In genomic region chr3:125416235-125416634, GRCh38 we compare ENCODE assay signal across 9 cellular contexts.
"Had no signal": no experiment of that assay in that cellular context is flagged by ENCODE, and none has a peak within 500 bp of the region (broad histone marks: within the 10 kb centered on the region; RNA-seq: fewer than 3 reads in every experiment).

No MANE protein-coding gene starts in this region.

- H3K27ac ChIP-seq: GM23248, HL-60 had no signal

- H3K9ac ChIP-seq: GM23248 had no signal

- ATAC-seq: HCT116 had no signal

- H3K4me3 Mint-ChIP-seq: HFFc6 had no signal

- H2AFZ ChIP-seq: GM23248 had no signal

- H3K36me3 ChIP-seq: HAP-1 had no signal

- H3K27ac Mint-ChIP-seq: HFFc6 had no signal

- H3K9me3 ChIP-seq: HAP-1 had no signal

- DNase-seq: GM23248, GOT3, H7, HFFc6, IMR-90, KBM-7 had no signal

- H3K4me3 ChIP-seq: GM23248, HAP-1 had no signal
